ENCODE assay signal across 8 cellular contexts in genomic region chrX:40644821-40645358, GRCh38. TPM values are rescaled to one million over a fixed set of nuclear protein-coding genes. Genes with fewer than 3 reads are reported as not detected.
DNase-seq lines count a peak whose midpoint lies in the region; ATAC-seq lines count a peak whose summit lies in the region.

No MANE protein-coding gene starts in this region.

- no peak overlapping the region for H3K56ac ChIP-seq in mesendoderm (ENCODE audit: low read length)

- H3K9ac ChIP-seq in Karpas-422 (ENCODE audit: low read length): peak overlapping the region; percentile 69
- H3K9ac ChIP-seq in mesendoderm (ENCODE audit: low read length): no peak overlapping the region
- peak overlapping the region in 3 of 5 donors; percentile 44 to 57 (median 50) for H3K9ac ChIP-seq in subcutaneous abdominal adipose tissue (ENCODE audit: low read length in 5 of 5)

- H3K27me3 ChIP-seq in Karpas-422 (ENCODE audit: low read length): no peaks in the 10 kb centered on the region
- no peaks in the 10 kb centered on the region for H3K27me3 ChIP-seq in mesendoderm (ENCODE audit: insufficient read depth, low read length, poor library complexity)
- H3K27me3 ChIP-seq in subcutaneous abdominal adipose tissue (ENCODE audit: control insufficient read depth in 5 of 5, insufficient read depth in 4 of 5, low read length in 5 of 5): peaks cover 0 to 6% (median 3%) of the 10 kb centered on the region in 5 donors

- no peak overlapping the region for H4K5ac ChIP-seq in mesendoderm (ENCODE audit: low read length)

- H3K4ac ChIP-seq in mesendoderm (ENCODE audit: low read depth, low read length): no peak overlapping the region

- no CpG with 5 or more reads among the region's 4 CpGs for WGBS in mesendoderm (ENCODE audit: extremely low coverage, insufficient coverage, low lambda C conversion rate)

- H3K36me3 ChIP-seq in Karpas-422 (ENCODE audit: insufficient read depth, low read length) (0 out of 2 replicates have a peak, but pooled peaks cover 1% of the 10 kb centered on the region), mesendoderm (ENCODE audit: control insufficient read depth, insufficient read depth, low read length) (no peaks in the 10 kb centered on the region), subcutaneous abdominal adipose tissue (ENCODE audit: control insufficient read depth in 5 of 5, insufficient read depth in 5 of 5, low read length in 5 of 5) (peaks cover 0 to 9% (median 4%) of the 10 kb centered on the region in 5 donors)

- H3K4me1 ChIP-seq in Karpas-422 (ENCODE audit: low read length): peaks cover 29% of the 10 kb centered on the region
- no peaks in the 10 kb centered on the region for H3K4me1 ChIP-seq in mesendoderm (ENCODE audit: control insufficient read depth, low read depth, low read length)
- peaks cover 16 to 51% (median 41%) of the 10 kb centered on the region in 5 donors for H3K4me1 ChIP-seq in subcutaneous abdominal adipose tissue (ENCODE audit: control insufficient read depth in 5 of 5, insufficient read depth in 5 of 5, low read length in 5 of 5)

- H3K18ac ChIP-seq in mesendoderm (ENCODE audit: low read length): no peak overlapping the region

- no peak overlapping the region for H2BK15ac ChIP-seq in mesendoderm (replicated peaks; ENCODE audit: low read depth)

- no peak overlapping the region for H2BK120ac ChIP-seq in mesendoderm (ENCODE audit: low read depth, low read length)

- H3K4me3 ChIP-seq in Karpas-422 (ENCODE audit: low read length) (peak overlapping the region; percentile 60), mesendoderm (ENCODE audit: low read length) (no peak overlapping the region), subcutaneous abdominal adipose tissue (ENCODE audit: low read depth in 1 of 5, low read length in 5 of 5) (peak overlapping the region; percentile 38 to 68 (median 56))

- no peaks in the 10 kb centered on the region for H4K20me1 ChIP-seq in Karpas-422 (ENCODE audit: insufficient read depth, low read depth, low read length)

- peak; percentile 50 for ATAC-seq in GM18907 (IDR thresholded peaks at IDR 0.05; ENCODE audit: unreplicated experiment)
- ATAC-seq in HG02763 (IDR thresholded peaks at IDR 0.05; ENCODE audit: unreplicated experiment): no peak

- H3K79me2 ChIP-seq in Karpas-422 (ENCODE audit: low read length) (peaks cover 59% of the 10 kb centered on the region), mesendoderm (ENCODE audit: control insufficient read depth, insufficient read depth, low read length) (peaks cover 10% of the 10 kb centered on the region)

- no peak overlapping the region for H3K23ac ChIP-seq in mesendoderm (ENCODE audit: low read length)

- DNase-seq in AG08395 (ENCODE audit: low spot score): peak; percentile 68
- DNase-seq in Karpas-422: peak; percentile 80
- peak; percentile 17 for DNase-seq in activated CD4-positive, alpha-beta T cell treated with anti-CD3 and anti-CD28 coated beads for 1 hour
- peak; percentile 65 for DNase-seq in dermis blood vessel endothelial cell
- peak; percentile 6 for DNase-seq in mesendoderm

- H3K9me2 ChIP-seq in Karpas-422 (replicated peaks; ENCODE audit: insufficient read depth, low read length): no peaks in the 10 kb centered on the region

- H2AFZ ChIP-seq in Karpas-422 (ENCODE audit: low read length): peak overlapping the region; percentile 49

- no peak overlapping the region for H2AK5ac ChIP-seq in mesendoderm (ENCODE audit: low read length)

- H3K79me1 ChIP-seq in mesendoderm (ENCODE audit: low read length): peaks cover 2% of the 10 kb centered on the region

- H3K27ac ChIP-seq in Karpas-422 (ENCODE audit: low read length) (peak overlapping the region; percentile 80), mesendoderm (ENCODE audit: low read depth, low read length) (no peak overlapping the region), subcutaneous abdominal adipose tissue (ENCODE audit: low read depth, low read length) (peak overlapping the region; percentile 55)

- no peak overlapping the region for H4K8ac ChIP-seq in mesendoderm (ENCODE audit: low read depth, low read length)

- H3K4me2 ChIP-seq in Karpas-422 (ENCODE audit: low read depth, low read length, poor library complexity, severe bottlenecking): peak overlapping the region; percentile 68
- no peak overlapping the region for H3K4me2 ChIP-seq in mesendoderm (ENCODE audit: low read length)

- H3K9me3 ChIP-seq in Karpas-422 (ENCODE audit: low read length) (no peaks in the 10 kb centered on the region), subcutaneous abdominal adipose tissue (ENCODE audit: control insufficient read depth in 5 of 5, low read length in 5 of 5) (no peaks in the 10 kb centered on the region)

- H2BK5ac ChIP-seq in mesendoderm (ENCODE audit: low read length): no peak overlapping the region

RNA-seq across cellular contexts. Expression of gene CXorf38, which starts 2.5 kb away (rescaled TPM):
- total RNA-seq in Karpas-422 (2014; rRNA removed; shearing (Covaris generic); ENCODE audit: low replicate concordance): 21.6 and 22.2 TPM in 2 replicates
- 16.5 and 17.1 TPM in 2 replicates for total RNA-seq in dermis blood vessel endothelial cell
- polyA plus RNA-seq in mesendoderm (2013, experiment 1 of 2): 4.3 TPM
- 4.5 TPM for polyA plus RNA-seq in mesendoderm (2013, experiment 2 of 2)

RNA-seq across cellular contexts. Expression of gene MPC1L, which starts 21.7 kb away (rescaled TPM):
- total RNA-seq in Karpas-422 (2014; rRNA removed; shearing (Covaris generic); ENCODE audit: low replicate concordance): not detected in 2 replicates
- total RNA-seq in dermis blood vessel endothelial cell: not detected in 2 replicates
- not detected for polyA plus RNA-seq in mesendoderm (2013, experiment 1 of 2)
- not detected for polyA plus RNA-seq in mesendoderm (2013, experiment 2 of 2)

Comparison
In these comparisons a context has a peak if more than half of its experiments do, and no peak if none do; other contexts are left out.
1. DNase-seq: peak in every context shown above with its lines; median percentile 80 in Karpas-422; 68 in AG08395; 65 in dermis blood vessel endothelial cell; 17 in activated CD4-positive, alpha-beta T cell treated with anti-CD3 and anti-CD28 coated beads for 1 hour; 6 in mesendoderm.